Comparison of ENCODE assay signal across 4 cellular contexts in the genomic region with DNA sequence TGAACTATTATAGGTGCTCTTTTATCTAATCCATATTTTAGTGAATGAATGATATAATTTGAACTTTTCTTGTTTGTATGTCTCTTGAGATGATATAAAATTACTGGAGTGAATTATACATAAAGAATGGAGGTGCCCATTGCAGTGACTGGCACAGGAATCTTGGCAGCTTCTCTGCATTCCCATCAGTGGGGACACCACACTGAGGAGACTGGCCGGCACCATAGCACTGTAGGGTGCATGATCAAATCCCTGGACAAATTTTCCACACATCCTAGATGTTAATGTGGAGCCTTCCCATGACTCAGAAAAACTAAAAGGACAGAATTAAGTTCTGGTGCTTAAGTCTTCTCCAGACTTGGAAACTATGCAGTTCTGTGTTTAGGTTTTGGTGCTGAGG.
"Had no signal": no experiment of that assay in that cellular context is flagged by ENCODE, and none has a peak within 500 bp of the region (broad histone marks: within the 10 kb centered on the region; RNA-seq: fewer than 3 reads in every experiment).

No MANE protein-coding gene starts in this region.

- H3K4me3 ChIP-seq: GM23338 had no signal

- DNase-seq: H9, HCEC 1CT, IMR-90 had no signal

- ATAC-seq: GM23338 had no signal
